In genomic region chr19:31314849-31315620, GRCh38 we compare ENCODE assay signal across 1 cellular context.
TF ChIP-seq lines count a peak whose summit lies in the region.

No MANE protein-coding gene starts in this region.

TF ChIP-seq in A549, 52 proteins besides CTCF, POLR2A, EP300 and RAD21 (continued from another document):
- TF ChIP-seq BCL3 (IDR thresholded peaks at IDR 0.05): no peak
- TF ChIP-seq ESRRA (IDR thresholded peaks at IDR 0.05; ENCODE audit: borderline replicate concordance, low read length): no peak
